In genomic region chr10:102914781-102915180, GRCh38 we compare ENCODE assay signal across 25 cellular contexts. TPM values are rescaled to one million over a fixed set of nuclear protein-coding genes. Genes with fewer than 3 reads are reported as not detected.
DNase-seq lines count a peak whose midpoint lies in the region; ATAC-seq, FAIRE-seq and TF ChIP-seq lines count a peak whose summit lies in the region.
"Had no signal": no experiment of that assay in that cellular context is flagged by ENCODE, and none has a peak within 500 bp of the region (broad histone marks: within the 10 kb centered on the region; RNA-seq: fewer than 3 reads in every experiment).

No MANE protein-coding gene starts in this region.

- H3K27me3 ChIP-seq in endothelial cell of umbilical vein (ENCODE audit: control insufficient read depth in 2 of 2, insufficient read depth in 2 of 2, low read length in 2 of 2), result peaks cover 13 to 14% of the 10 kb centered on the region in 2 experiments
- H3K27me3 ChIP-seq: SJSA1 had no signal

- no peak for TF ChIP-seq POLR2A in endothelial cell of umbilical vein (IDR thresholded peaks at IDR 0.05; ENCODE audit: low read depth, low read length)

- no TSS peak for BruUV-seq in endothelial cell of umbilical vein (replicated peaks; lab: Mats Ljungman, UMichigan)

- peaks cover 38% of the 10 kb centered on the region for H3K4me1 Mint-ChIP-seq in activated naive CD4-positive, alpha-beta T cell treated with anti-CD3 and anti-CD28 coated beads, Interleukin-2, amount 10 ng/mL, durations not matched to agents 7 days and 5 days
- H3K4me1 Mint-ChIP-seq in activated CD8-positive, alpha-beta T cell treated with anti-CD3 and anti-CD28 coated beads for 36 hours (ENCODE audit: low read depth), result peaks cover 21% of the 10 kb centered on the region
- H3K4me1 Mint-ChIP-seq in immature natural killer cell, result peaks cover 20% of the 10 kb centered on the region in 2 donors

- H3K4me3 Mint-ChIP-seq in activated naive CD4-positive, alpha-beta T cell treated with anti-CD3 and anti-CD28 coated beads, Interleukin-2, amount 10 ng/mL, durations not matched to agents 7 days and 5 days, result no peak overlapping the region
- no peak overlapping the region for H3K4me3 Mint-ChIP-seq in activated CD8-positive, alpha-beta T cell treated with anti-CD3 and anti-CD28 coated beads for 36 hours
- H3K4me3 Mint-ChIP-seq in immature natural killer cell, result no peak overlapping the region
- H3K4me3 Mint-ChIP-seq: CD4-positive, alpha-beta memory T cell; HFFc6 had no signal

- no peak overlapping the region for H3K27ac ChIP-seq in endothelial cell of umbilical vein (ENCODE audit: insufficient read depth, low read depth, low read length)
- H3K27ac ChIP-seq: KMS-11, SJSA1 had no signal

- CTCF ChIA-PET in activated naive CD4-positive, alpha-beta T cell treated with anti-CD3 and anti-CD28 coated beads, Interleukin-2, amount 10 ng/mL, durations not matched to agents 7 days and 5 days (lab: Charles Lee), result interaction anchor here (0.6 to 2.0 kb wide), 6 partner anchors 13 to 330 kb away, joined by 3 to 10 read pairs (median 5); no protein-coding TSS in a partner anchor
- CTCF ChIA-PET in activated CD8-positive, alpha-beta T cell treated with anti-CD3 and anti-CD28 coated beads for 36 hours (lab: Charles Lee), result interaction anchor here (0.8 to 2.3 kb wide), 6 partner anchors 12 to 330 kb away, joined by 3 to 8 read pairs (median 6); no protein-coding TSS in a partner anchor
- CTCF ChIA-PET in endothelial cell of umbilical vein (lab: Charles Lee), result interaction anchor here (0.7 to 8.5 kb wide), 4 partner anchors 79 to 329 kb away, joined by 3 to 211 read pairs (median 20); partner anchors contain the start of genes CYP17A1 and RPEL1

- H3K4me3 ChIP-seq in endothelial cell of umbilical vein (replicated peaks in 1 of 3; ENCODE audit: insufficient read depth in 1 of 3, low read depth in 1 of 3, low read length in 3 of 3), result no peak overlapping the region
- H3K4me3 ChIP-seq: HAP-1, SJSA1 had no signal

- H3K9me3 ChIP-seq in endothelial cell of umbilical vein (replicated peaks; ENCODE audit: control insufficient read depth, insufficient read depth, low read length), result no peaks in the 10 kb centered on the region
- H3K9me3 ChIP-seq: HAP-1, SJSA1 had no signal

- peaks cover 31% of the 10 kb centered on the region for H3K27me3 Mint-ChIP-seq in activated naive CD4-positive, alpha-beta T cell treated with anti-CD3 and anti-CD28 coated beads, Interleukin-2, amount 10 ng/mL, durations not matched to agents 7 days and 5 days
- peaks cover 12% of the 10 kb centered on the region for H3K27me3 Mint-ChIP-seq in activated CD8-positive, alpha-beta T cell treated with anti-CD3 and anti-CD28 coated beads for 36 hours
- peaks cover 9 to 15% (median 12%) of the 10 kb centered on the region in 3 donors for H3K27me3 Mint-ChIP-seq in immature natural killer cell (ENCODE audit: low read depth in 3 of 3)

- H3K4me2 ChIP-seq in endothelial cell of umbilical vein (ENCODE audit: insufficient read depth, low read length), result no peak overlapping the region
- H3K4me2 ChIP-seq: KMS-11 had no signal

- no peak overlapping the region for H3K27ac Mint-ChIP-seq in activated naive CD4-positive, alpha-beta T cell treated with anti-CD3 and anti-CD28 coated beads, Interleukin-2, amount 10 ng/mL, durations not matched to agents 7 days and 5 days
- H3K27ac Mint-ChIP-seq in activated naive CD4-positive, alpha-beta T cell treated with anti-CD3 and anti-CD28 coated beads, Interleukin-2, amount 50 U/mL, for 72 hours, result no peak overlapping the region
- H3K27ac Mint-ChIP-seq in activated CD8-positive, alpha-beta T cell treated with anti-CD3 and anti-CD28 coated beads for 36 hours, result no peak overlapping the region
- no peak overlapping the region for H3K27ac Mint-ChIP-seq in immature natural killer cell
- H3K27ac Mint-ChIP-seq: CD4-positive, alpha-beta memory T cell; HFFc6 had no signal

- no peak overlapping the region for H2AFZ ChIP-seq in endothelial cell of umbilical vein (ENCODE audit: low read depth, low read length)

- FAIRE-seq in endothelial cell of umbilical vein (lab: Jason Lieb, UNC), result peak; percentile 61

- DNase-seq in activated naive CD4-positive, alpha-beta T cell treated with anti-CD3 and anti-CD28 coated beads, Interleukin-2, amount 10 ng/mL, durations not matched to agents 7 days and 5 days, result peak; percentile 37
- DNase-seq in activated naive CD4-positive, alpha-beta T cell treated with anti-CD3 and anti-CD28 coated beads, Interleukin-2, amount 50 U/mL, for 72 hours (ENCODE audit: low spot score in 2 of 2), result no peak
- DNase-seq in MV-4-11 (lab: John Stamatoyannopoulos, UW), result peak; percentile 35
- peak; percentile 18 for DNase-seq in activated CD8-positive, alpha-beta T cell treated with anti-CD3 and anti-CD28 coated beads for 36 hours
- DNase-seq in endothelial cell of umbilical vein (ENCODE audit: low read depth, low spot score), result no peak
- no peak for DNase-seq in immature natural killer cell
- DNase-seq: C1 segment of cervical spinal cord; CD4-positive, alpha-beta memory T cell; COR-L47; DMS53; GOT3; HFFc6; IMR-90; NCI-H1105 treated with DMSO at 0.1 percent for 48 hours; NCI-H2029; NCI-H226; NCI-H510A; NCI-H69; Right ventricle myocardium superior; RPMI8226 had no signal

- intact Hi-C loops in activated CD8-positive, alpha-beta T cell treated with anti-CD3 and anti-CD28 coated beads for 36 hours (cut with micrococcal nuclease), result loop anchor here (10.0 kb wide), 1 partner anchor 330 kb away; the partner anchor contains the start of gene RPEL1
- intact Hi-C loops in endothelial cell of umbilical vein (cut with micrococcal nuclease), result loop anchor here (5.0 kb wide), 2 partner anchors 172 to 187 kb away; partner anchors contain the start of gene WBP1L

- TF ChIP-seq CTCF in activated CD8-positive, alpha-beta T cell treated with anti-CD3 and anti-CD28 coated beads for 36 hours (IDR thresholded peaks at IDR 0.05), result no peak
- TF ChIP-seq CTCF in endothelial cell of umbilical vein (IDR thresholded peaks at IDR 0.05; ENCODE audit: extremely low read depth in 1 of 2, insufficient read depth in 1 of 2, low read depth in 1 of 2, low read length in 2 of 2), result no peak

- H4K20me1 ChIP-seq in endothelial cell of umbilical vein (replicated peaks; ENCODE audit: control insufficient read depth, extremely low read depth, insufficient read depth, low read length), result no peaks in the 10 kb centered on the region

- ATAC-seq in activated naive CD4-positive, alpha-beta T cell treated with anti-CD3 and anti-CD28 coated beads, Interleukin-2, amount 50 U/mL, for 72 hours, result no peak
- ATAC-seq in activated CD8-positive, alpha-beta T cell treated with anti-CD3 and anti-CD28 coated beads for 36 hours, result no peak
- ATAC-seq in HG03045 (IDR thresholded peaks at IDR 0.05; ENCODE audit: unreplicated experiment) (no peak), GM19395 (IDR thresholded peaks at IDR 0.05; ENCODE audit: unreplicated experiment) (no peak)

- H3K4me1 ChIP-seq in endothelial cell of umbilical vein (ENCODE audit: control insufficient read depth, extremely low read depth, insufficient read depth, low read length), result peaks cover 10% of the 10 kb centered on the region

- no peak overlapping the region for H3K9ac ChIP-seq in endothelial cell of umbilical vein (replicated peaks; ENCODE audit: extremely low read depth, insufficient read depth, low read length)
- H3K9ac ChIP-seq: KMS-11 had no signal

- peaks cover 2% of the 10 kb centered on the region for H3K9me3 Mint-ChIP-seq in activated naive CD4-positive, alpha-beta T cell treated with anti-CD3 and anti-CD28 coated beads, Interleukin-2, amount 10 ng/mL, durations not matched to agents 7 days and 5 days
- H3K9me3 Mint-ChIP-seq in activated naive CD4-positive, alpha-beta T cell treated with anti-CD3 and anti-CD28 coated beads, Interleukin-2, amount 50 U/mL, for 72 hours, result no peaks in the 10 kb centered on the region
- no peaks in the 10 kb centered on the region for H3K9me3 Mint-ChIP-seq in activated CD8-positive, alpha-beta T cell treated with anti-CD3 and anti-CD28 coated beads for 36 hours
- H3K9me3 Mint-ChIP-seq in immature natural killer cell, result no peaks in the 10 kb centered on the region
- H3K9me3 Mint-ChIP-seq: CD4-positive, alpha-beta memory T cell; HFFc6 had no signal

- POLR2A ChIA-PET in activated CD8-positive, alpha-beta T cell treated with anti-CD3 and anti-CD28 coated beads for 36 hours (lab: Charles Lee), result no interaction called here
- POLR2A ChIA-PET in endothelial cell of umbilical vein (lab: Charles Lee), result no interaction called here

- no peaks in the 10 kb centered on the region for H3K9me1 ChIP-seq in endothelial cell of umbilical vein (replicated peaks; ENCODE audit: control insufficient read depth, extremely low read depth, insufficient read depth, low read length)

- peaks cover 4% of the 10 kb centered on the region for H3K36me3 Mint-ChIP-seq in activated naive CD4-positive, alpha-beta T cell treated with anti-CD3 and anti-CD28 coated beads, Interleukin-2, amount 10 ng/mL, durations not matched to agents 7 days and 5 days
- peaks cover 0 to 7% of the 10 kb centered on the region in 2 donors for H3K36me3 Mint-ChIP-seq in activated naive CD4-positive, alpha-beta T cell treated with anti-CD3 and anti-CD28 coated beads, Interleukin-2, amount 50 U/mL, for 72 hours
- H3K36me3 Mint-ChIP-seq in activated CD8-positive, alpha-beta T cell treated with anti-CD3 and anti-CD28 coated beads for 36 hours (ENCODE audit: low read depth), result no peaks in the 10 kb centered on the region
- peaks cover 0 to 3% (median 0%) of the 10 kb centered on the region in 3 donors for H3K36me3 Mint-ChIP-seq in immature natural killer cell

- H3K79me2 ChIP-seq in endothelial cell of umbilical vein (ENCODE audit: control insufficient read depth, insufficient read depth, low read length), result no peaks in the 10 kb centered on the region

- dilution Hi-C loops in endothelial cell of umbilical vein (cut with MboI; ENCODE audit: extremely low pct_ligation_motif_present, low sequenced_read_pairs), result no loop called here

- H3K36me3 ChIP-seq in endothelial cell of umbilical vein (ENCODE audit: control insufficient read depth in 2 of 2, extremely low read depth in 1 of 2, insufficient read depth in 2 of 2, low read length in 2 of 2), result no peaks in the 10 kb centered on the region
- H3K36me3 ChIP-seq: HAP-1 had no signal

RNA-seq across cellular contexts. Expression of gene CNNM2, which starts 3.3 kb away (rescaled TPM):
- total RNA-seq in activated naive CD4-positive, alpha-beta T cell treated with anti-CD3 and anti-CD28 coated beads, Interleukin-2, amount 50 U/mL, for 72 hours, result 10 to 100 TPM in 1 of 2 donors, 1 to 10 TPM in 1; 5.5 to 12.0 TPM
- 1 to 10 TPM; 5.1 to 5.2 TPM for total RNA-seq in activated CD8-positive, alpha-beta T cell treated with anti-CD3 and anti-CD28 coated beads for 36 hours
- total RNA-seq in endothelial cell of umbilical vein, result 3.0 and 3.2 TPM in 2 replicates
- 1.9 and 2.1 TPM in 2 replicates for polyA plus RNA-seq in endothelial cell of umbilical vein
- polyA plus RNA-seq in endothelial cell of umbilical vein (2011; cell fraction: cytosol; rRNA removed), result 1.7 and 2.1 TPM in 2 replicates
- polyA plus RNA-seq in endothelial cell of umbilical vein (2011; cell fraction: nucleus; rRNA removed), result 2.1 and 2.8 TPM in 2 replicates
- 2.5 and 2.6 TPM in 2 replicates for polyA plus RNA-seq in endothelial cell of umbilical vein (2012)
- 2.8 and 3.8 TPM in 2 replicates for polyA minus RNA-seq in endothelial cell of umbilical vein
- 17.4 TPM for polyA minus RNA-seq in endothelial cell of umbilical vein (2011; cell fraction: cytosol; rRNA and poly(A)+ RNA removed)
- polyA minus RNA-seq in endothelial cell of umbilical vein (2011; cell fraction: nucleus; rRNA and poly(A)+ RNA removed), result 3.2 and 8.0 TPM in 2 replicates
- 1 to 10 TPM; 5.3 to 6.5 (median 5.8) TPM for polyA plus RNA-seq in immature natural killer cell

RNA-seq across cellular contexts. Expression of gene AS3MT, which starts 45.5 kb away (rescaled TPM):
- not detected for total RNA-seq in activated naive CD4-positive, alpha-beta T cell treated with anti-CD3 and anti-CD28 coated beads, Interleukin-2, amount 50 U/mL, for 72 hours
- 1 to 10 TPM in 1 of 2 experiments, not detected in 1; 1.4 TPM for total RNA-seq in activated CD8-positive, alpha-beta T cell treated with anti-CD3 and anti-CD28 coated beads for 36 hours
- total RNA-seq in endothelial cell of umbilical vein, result 0.95 TPM in 1 of 2 replicates, not detected in the other
- polyA plus RNA-seq in endothelial cell of umbilical vein (0.72 and 1.0 TPM in 2 replicates), immature natural killer cell (under 1 TPM in 1 of 3 donors, not detected in 2; 0.30 TPM)
- polyA plus RNA-seq in endothelial cell of umbilical vein (2011; cell fraction: cytosol; rRNA removed), result 1.1 and 1.3 TPM in 2 replicates
- 0.78 and 1.8 TPM in 2 replicates for polyA plus RNA-seq in endothelial cell of umbilical vein (2011; cell fraction: nucleus; rRNA removed)
- polyA plus RNA-seq in endothelial cell of umbilical vein (2012), result 0.82 and 1.1 TPM in 2 replicates
- polyA minus RNA-seq in endothelial cell of umbilical vein, result 0.72 and 1.4 TPM in 2 replicates
- not detected for polyA minus RNA-seq in endothelial cell of umbilical vein (2011; cell fraction: cytosol; rRNA and poly(A)+ RNA removed)
- 0.34 and 0.58 TPM in 2 replicates for polyA minus RNA-seq in endothelial cell of umbilical vein (2011; cell fraction: nucleus; rRNA and poly(A)+ RNA removed)

Comparison
In these comparisons a context has a peak if more than half of its experiments do, and no peak if none do; other contexts are left out.
1. DNase-seq: peak in activated naive CD4-positive, alpha-beta T cell treated with anti-CD3 and anti-CD28 coated beads, Interleukin-2, amount 10 ng/mL, durations not matched to agents 7 days and 5 days (single experiment), MV-4-11 (single experiment) and activated CD8-positive, alpha-beta T cell treated with anti-CD3 and anti-CD28 coated beads for 36 hours (single experiment); none in activated naive CD4-positive, alpha-beta T cell treated with anti-CD3 and anti-CD28 coated beads, Interleukin-2, amount 50 U/mL, for 72 hours (0 of 2), endothelial cell of umbilical vein (single experiment) and immature natural killer cell (0 of 3).